ENCODE assay signal across 10 cellular contexts in the genomic region with DNA sequence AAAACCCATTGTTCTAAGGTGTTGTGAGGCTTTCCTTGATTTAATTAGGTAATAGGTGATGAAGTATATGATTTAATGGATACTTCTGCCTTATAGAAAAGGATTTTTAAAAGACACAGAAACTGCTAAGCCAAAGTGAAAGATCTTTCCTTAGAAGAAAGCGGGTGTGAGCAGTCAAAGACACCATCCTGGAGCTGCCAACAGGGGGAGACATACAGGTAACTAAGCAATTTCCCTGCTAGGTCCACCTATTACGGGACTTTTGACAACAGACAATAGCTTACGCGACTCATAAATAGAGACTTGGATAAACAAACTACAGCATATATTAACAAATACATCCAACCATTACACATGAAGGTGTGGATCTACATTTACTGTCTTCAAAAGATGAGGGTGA.
DNase-seq lines count a peak whose midpoint lies in the region; FAIRE-seq and TF ChIP-seq lines count a peak whose summit lies in the region.
"Had no signal": no experiment of that assay in that cellular context is flagged by ENCODE, and none has a peak within 500 bp of the region (broad histone marks: within the 10 kb centered on the region; RNA-seq: fewer than 3 reads in every experiment).

No MANE protein-coding gene starts in this region.

- H3K4me3 ChIP-seq in brain microvascular endothelial cell (ENCODE audit: low read depth, low read length): no peak overlapping the region
- H3K4me3 ChIP-seq in retinal pigment epithelial cell (ENCODE audit: low read length): no peak overlapping the region

- no peaks in the 10 kb centered on the region for H3K27me3 Mint-ChIP-seq in activated CD4-positive, alpha-beta T cell treated with anti-CD3 and anti-CD28 coated beads, Interleukin-2, amount 10 ng/mL, durations not matched to agents 24 days and 14 days

- DNase-seq in activated CD4-positive, alpha-beta T cell treated with anti-CD3 and anti-CD28 coated beads, Interleukin-2, amount 10 ng/mL, durations not matched to agents 24 days and 14 days: peak; percentile 57
- DNase-seq in activated CD4-positive, alpha-beta T cell treated with anti-CD3 and anti-CD28 coated beads for 1 hour: no peak
- DNase-seq in brain microvascular endothelial cell (no peak), retinal pigment epithelial cell (ENCODE audit: low read depth) (no peak), glomerular visceral epithelial cell (ENCODE audit: extremely low spot score) (no peak), GM19239 (ENCODE audit: insufficient read length, low spot score) (no peak)
- DNase-seq in effector CD4-positive, alpha-beta T cell: no peak
- DNase-seq: activated naive CD8-positive, alpha-beta T cell treated with anti-CD3 and anti-CD28 coated beads for 36 hours; GDM1 had no signal

- intact Hi-C loops in activated CD4-positive, alpha-beta T cell treated with anti-CD3 and anti-CD28 coated beads, Interleukin-2, amount 10 ng/mL, durations not matched to agents 24 days and 14 days (cut with micrococcal nuclease): no loop called here

- FAIRE-seq in GM19239 (lab: Jason Lieb, UNC): no peak

- in situ Hi-C loops in brain microvascular endothelial cell (cut with HindIII; ENCODE audit: low pct_ligation_motif_present, low sequenced_read_pairs): no loop called here

- H3K9me3 Mint-ChIP-seq in activated CD4-positive, alpha-beta T cell treated with anti-CD3 and anti-CD28 coated beads, Interleukin-2, amount 10 ng/mL, durations not matched to agents 24 days and 14 days: no peaks in the 10 kb centered on the region
- H3K9me3 Mint-ChIP-seq: activated naive CD8-positive, alpha-beta T cell treated with anti-CD3 and anti-CD28 coated beads for 36 hours had no signal

- H3K27me3 ChIP-seq in brain microvascular endothelial cell (replicated peaks): no peaks in the 10 kb centered on the region

- no peak overlapping the region for H3K4me3 Mint-ChIP-seq in activated CD4-positive, alpha-beta T cell treated with anti-CD3 and anti-CD28 coated beads, Interleukin-2, amount 10 ng/mL, durations not matched to agents 24 days and 14 days
- H3K4me3 Mint-ChIP-seq: activated naive CD8-positive, alpha-beta T cell treated with anti-CD3 and anti-CD28 coated beads for 36 hours had no signal

- H3K27ac Mint-ChIP-seq in activated CD4-positive, alpha-beta T cell treated with anti-CD3 and anti-CD28 coated beads, Interleukin-2, amount 10 ng/mL, durations not matched to agents 24 days and 14 days: no peak overlapping the region
- H3K27ac Mint-ChIP-seq: activated naive CD8-positive, alpha-beta T cell treated with anti-CD3 and anti-CD28 coated beads for 36 hours had no signal

- no peaks in the 10 kb centered on the region for H3K36me3 ChIP-seq in brain microvascular endothelial cell (replicated peaks)

- no peaks in the 10 kb centered on the region for H3K36me3 Mint-ChIP-seq in activated CD4-positive, alpha-beta T cell treated with anti-CD3 and anti-CD28 coated beads, Interleukin-2, amount 10 ng/mL, durations not matched to agents 24 days and 14 days (ENCODE audit: low read depth)
- H3K36me3 Mint-ChIP-seq: activated naive CD8-positive, alpha-beta T cell treated with anti-CD3 and anti-CD28 coated beads for 36 hours had no signal

- no peak overlapping the region for H3K27ac ChIP-seq in brain microvascular endothelial cell

- TF ChIP-seq CTCF in LNCAP (IDR thresholded peaks at IDR 0.05): peak; percentile 89
- peak; percentile 54 for TF ChIP-seq CTCF in brain microvascular endothelial cell (IDR thresholded peaks at IDR 0.05; ENCODE audit: low read depth, low read length, missing control alignments)
- peak; percentile 34 for TF ChIP-seq CTCF in retinal pigment epithelial cell (conservative IDR thresholded peaks at IDR 0.05; ENCODE audit: low read depth, low read length)

- no peaks in the 10 kb centered on the region for H3K4me1 Mint-ChIP-seq in activated CD4-positive, alpha-beta T cell treated with anti-CD3 and anti-CD28 coated beads, Interleukin-2, amount 10 ng/mL, durations not matched to agents 24 days and 14 days
- H3K4me1 Mint-ChIP-seq: activated naive CD8-positive, alpha-beta T cell treated with anti-CD3 and anti-CD28 coated beads for 36 hours had no signal

Comparison
In these comparisons a context has a peak if more than half of its experiments do, and no peak if none do; other contexts are left out.
1. CTCF ChIP-seq: peak in every context shown above with its lines; median percentile 89 in LNCAP; 54 in brain microvascular endothelial cell; 34 in retinal pigment epithelial cell.